Comparison of ENCODE assay signal across 11 cellular contexts in the genomic region with DNA sequence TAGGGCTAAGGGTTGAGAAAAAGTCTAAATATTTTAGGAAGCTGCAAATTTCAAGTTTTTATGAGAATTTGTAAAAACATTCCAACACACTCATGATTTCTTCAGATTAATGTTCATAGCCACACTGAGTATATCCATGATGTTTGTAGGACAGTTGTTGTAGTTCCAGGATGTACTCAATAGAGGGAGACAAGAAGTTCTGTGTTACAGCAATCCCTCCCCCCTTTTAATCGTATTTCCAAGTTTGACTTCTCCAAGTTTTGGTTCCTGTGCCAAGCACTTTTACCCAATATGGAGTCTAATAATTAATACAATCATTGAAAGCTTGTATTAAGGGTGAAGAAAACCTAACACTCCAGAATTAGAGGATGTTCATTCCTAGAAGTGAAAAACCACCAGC.
DNase-seq lines count a peak whose midpoint lies in the region; ATAC-seq and TF ChIP-seq lines count a peak whose summit lies in the region.
"Had no signal": no experiment of that assay in that cellular context is flagged by ENCODE, and none has a peak within 500 bp of the region (broad histone marks: within the 10 kb centered on the region; RNA-seq: fewer than 3 reads in every experiment).

No MANE protein-coding gene starts in this region.

- H4K20me1 ChIP-seq in MM.1S (ENCODE audit: insufficient read depth, low read length), result no peaks in the 10 kb centered on the region
- H4K20me1 ChIP-seq: BLaER1 had no signal

- no peak overlapping the region for H2AFZ ChIP-seq in MM.1S (ENCODE audit: low read length)

- H3K9me3 ChIP-seq in MM.1S (replicated peaks; ENCODE audit: insufficient read depth, low read length) (no peaks in the 10 kb centered on the region), mucosa of descending colon (no peaks in the 10 kb centered on the region), upper lobe of left lung (no peaks in the 10 kb centered on the region)
- H3K9me3 ChIP-seq: BLaER1, stomach had no signal

- intact Hi-C loops in mucosa of descending colon (cut with DNase I, micrococcal nuclease), result no loop called here

- WGBS in upper lobe of left lung, 2 donors, result 34 to 64% methylated on average over 1 of the region's 1 CpG

- no peak overlapping the region for H3K4me3 Mint-ChIP-seq in progenitor cell of endocrine pancreas (ENCODE audit: low read depth)

- DNase-seq in NCI-H510A treated with DMSO at 0.1 percent for 48 hours (lab: John Stamatoyannopoulos, UW) (peak; percentile 6), NCI-H510A (lab: John Stamatoyannopoulos, UW) (no peak), MM.1S (no peak), T47D (ENCODE audit: low read depth in 1 of 2, low spot score in 1 of 2) (peak; percentile 8 to 29), progenitor cell of endocrine pancreas (ENCODE audit: low spot score, unreplicated experiment) (no peak), G401 (ENCODE audit: low spot score) (no peak), mucosa of descending colon (no peak), upper lobe of left lung (no peak)
- DNase-seq: NK-92 treated with Interleukin-12 subunit alpha and Interleukin-12 subunit beta, amount 100 ng/mL, for 24 hours; stomach had no signal

- H3K36me3 Mint-ChIP-seq in progenitor cell of endocrine pancreas (ENCODE audit: insufficient read depth), result peaks cover 2% of the 10 kb centered on the region

- no peaks in the 10 kb centered on the region for H3K27me3 ChIP-seq in MM.1S (replicated peaks; ENCODE audit: insufficient read depth, low read length)
- H3K27me3 ChIP-seq in upper lobe of left lung, result no peaks in the 10 kb centered on the region
- H3K27me3 ChIP-seq: BLaER1, stomach had no signal

- in situ Hi-C loops in T47D (cut with HindIII; ENCODE audit: low pct_unique_long_range_greater_than_20kb, low sequenced_read_pairs) (no loop called here), G401 (cut with HindIII; ENCODE audit: low sequenced_read_pairs) (no loop called here)

- no peak overlapping the region for H3K4me2 ChIP-seq in MM.1S (ENCODE audit: low read depth, low read length)
- H3K4me2 ChIP-seq: BLaER1 had no signal

- no peak for TF ChIP-seq POLR2A in upper lobe of left lung (IDR thresholded peaks at IDR 0.05)

- H3K9me2 ChIP-seq in MM.1S (replicated peaks; ENCODE audit: insufficient read depth, low read length), result no peaks in the 10 kb centered on the region

- H3K9me3 Mint-ChIP-seq in progenitor cell of endocrine pancreas (ENCODE audit: low read depth), result no peaks in the 10 kb centered on the region

- H3K27ac ChIP-seq in MM.1S (ENCODE audit: low read length), result no peak overlapping the region
- H3K27ac ChIP-seq in upper lobe of left lung, result no peak overlapping the region
- H3K27ac ChIP-seq: BLaER1, stomach had no signal

- H3K27ac Mint-ChIP-seq in progenitor cell of endocrine pancreas, result no peak overlapping the region

- no peaks in the 10 kb centered on the region for H3K27me3 Mint-ChIP-seq in progenitor cell of endocrine pancreas

- peak; percentile 36 for TF ChIP-seq CTCF in MM.1S (IDR thresholded peaks at IDR 0.05; ENCODE audit: low read length)
- peak; percentile 40 for TF ChIP-seq CTCF in progenitor cell of endocrine pancreas (IDR thresholded peaks at IDR 0.05; ENCODE audit: unreplicated experiment)
- TF ChIP-seq CTCF in mucosa of descending colon (IDR thresholded peaks at IDR 0.05), result no peak
- TF ChIP-seq CTCF in upper lobe of left lung (IDR thresholded peaks at IDR 0.05), result peak in 1 of 6 experiments; percentile 9

- H3K4me1 ChIP-seq in MM.1S (ENCODE audit: low read length) (peaks cover 28% of the 10 kb centered on the region), mucosa of descending colon (ENCODE audit: low read depth) (no peaks in the 10 kb centered on the region), upper lobe of left lung (no peaks in the 10 kb centered on the region)
- H3K4me1 ChIP-seq: stomach had no signal

- H3K36me3 ChIP-seq in MM.1S (replicated peaks; ENCODE audit: insufficient read depth, low read length) (no peaks in the 10 kb centered on the region), mucosa of descending colon (ENCODE audit: low read depth) (no peaks in the 10 kb centered on the region), upper lobe of left lung (peaks cover 0 to 6% (median 0%) of the 10 kb centered on the region in 4 donors)
- H3K36me3 ChIP-seq: BLaER1 had no signal

- ATAC-seq in mucosa of descending colon (no peak), upper lobe of left lung (ENCODE audit: low FRiP score in 2 of 2) (no peak)

- no peak for TF ChIP-seq EP300 in upper lobe of left lung (IDR thresholded peaks at IDR 0.05)

- peaks cover 8% of the 10 kb centered on the region; the same call in 1 of the 2 replicates for H3F3A ChIP-seq in MM.1S (ENCODE audit: insufficient read depth, low read length)

- H3K79me2 ChIP-seq in MM.1S (ENCODE audit: low read length), result no peaks in the 10 kb centered on the region

- no peak overlapping the region for H3K4me3 ChIP-seq in MM.1S (ENCODE audit: low read length)
- no peak overlapping the region for H3K4me3 ChIP-seq in mucosa of descending colon
- no peak overlapping the region for H3K4me3 ChIP-seq in upper lobe of left lung
- H3K4me3 ChIP-seq: BLaER1, stomach had no signal

- H3K4me1 Mint-ChIP-seq in progenitor cell of endocrine pancreas (ENCODE audit: low read depth), result no peaks in the 10 kb centered on the region

- no peak overlapping the region for H3K9ac ChIP-seq in MM.1S (ENCODE audit: low read length)
- H3K9ac ChIP-seq: BLaER1 had no signal

Comparison
In these comparisons a context has a peak if more than half of its experiments do, and no peak if none do; other contexts are left out.
1. DNase-seq: peak in NCI-H510A treated with DMSO at 0.1 percent for 48 hours (single experiment) and T47D (2 of 2); none in NCI-H510A (single experiment), MM.1S (single experiment), progenitor cell of endocrine pancreas (single experiment), G401 (single experiment), mucosa of descending colon (0 of 3) and upper lobe of left lung (0 of 2).